Comparison of ENCODE assay signal across 1 cellular context in the genomic region with DNA sequence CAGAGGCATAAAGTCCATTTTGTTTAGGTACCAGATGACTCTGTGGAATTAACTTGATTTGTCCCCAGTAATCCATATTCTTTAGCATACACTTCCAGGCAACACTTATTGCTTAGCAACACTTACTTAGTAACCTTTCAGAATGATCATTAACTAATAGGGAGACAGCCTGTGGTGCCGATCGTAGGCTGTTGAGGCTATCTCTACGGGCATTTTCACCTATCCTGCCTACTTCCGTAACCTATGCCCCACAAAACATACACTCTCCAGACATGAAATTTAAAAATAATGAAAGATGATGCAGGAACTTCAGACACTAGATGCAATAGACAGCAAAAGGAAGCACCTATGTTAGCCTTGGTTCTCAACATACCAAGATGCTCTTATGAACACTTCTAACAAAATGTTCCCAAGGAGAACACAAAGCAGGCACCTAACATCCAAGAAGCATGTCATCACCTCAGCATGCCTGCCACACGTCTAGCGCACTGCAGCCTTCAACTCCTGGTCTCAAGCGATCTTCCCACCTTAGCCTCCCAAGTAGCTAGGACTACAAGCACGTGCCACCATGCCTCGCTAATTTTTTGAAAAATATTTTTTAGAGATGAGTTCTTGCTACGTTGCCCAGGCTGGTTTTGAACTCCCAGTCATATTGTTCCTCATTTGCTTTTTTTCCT.
TF ChIP-seq lines count a peak whose summit lies in the region.

No MANE protein-coding gene starts in this region.

TF ChIP-seq in HepG2, 621 proteins besides CTCF, POLR2A, EP300 and RAD21 (continued from another document and continues in another):
- TF ChIP-seq GPBP1L1 (CRISPR knock-in tag; IDR thresholded peaks at IDR 0.05) = no peak
- no peak for TF ChIP-seq ZFP36 (IDR thresholded peaks at IDR 0.05; ENCODE audit: borderline replicate concordance, low read depth, low read length, partially characterized antibody)
- TF ChIP-seq TFAP4 (IDR thresholded peaks at IDR 0.05; ENCODE audit: borderline replicate concordance, low read depth) = no peak
- TF ChIP-seq USF2 (IDR thresholded peaks at IDR 0.05; ENCODE audit: low read depth, low read length) = no peak
- TF ChIP-seq USF2 (CRISPR knock-in tag; IDR thresholded peaks at IDR 0.05; ENCODE audit: borderline replicate concordance) = no peak
- peak; percentile 54 for TF ChIP-seq POLR2G (IDR thresholded peaks at IDR 0.05; ENCODE audit: low read depth, low read length)
- TF ChIP-seq HDAC6 (IDR thresholded peaks at IDR 0.05; ENCODE audit: low read depth, low read length) = no peak
- peak; percentile 38 for TF ChIP-seq POLR2AphosphoS5 (IDR thresholded peaks at IDR 0.05; ENCODE audit: low read depth, low read length)
- peak; percentile 87 for TF ChIP-seq ZC3H4 (CRISPR knock-in tag; IDR thresholded peaks at IDR 0.05; ENCODE audit: borderline replicate concordance)
- no peak for TF ChIP-seq ZNF367 (CRISPR knock-in tag; IDR thresholded peaks at IDR 0.05; ENCODE audit: borderline replicate concordance)
- peak; percentile 82 for TF ChIP-seq ZBTB33 (CRISPR knock-in tag; IDR thresholded peaks at IDR 0.05)
- TF ChIP-seq IKZF1 (IDR thresholded peaks at IDR 0.05) = no peak
- TF ChIP-seq PAF1 (CRISPR knock-in tag; IDR thresholded peaks at IDR 0.05) = peak; percentile 88
- TF ChIP-seq ZNF431 (CRISPR knock-in tag; IDR thresholded peaks at IDR 0.05; ENCODE audit: borderline replicate concordance, low read depth) = 0 out of 2 replicates have a peak, but pooled peaks have one; percentile 55
- no peak for TF ChIP-seq BCLAF1 (IDR thresholded peaks at IDR 0.05)
- no peak for TF ChIP-seq ZHX2 (IDR thresholded peaks at IDR 0.05; ENCODE audit: low read depth)
- no peak for TF ChIP-seq ZHX2 (CRISPR knock-in tag; IDR thresholded peaks at IDR 0.05; ENCODE audit: borderline replicate concordance)
- peak; percentile 8 for TF ChIP-seq PRPF4 (IDR thresholded peaks at IDR 0.05; ENCODE audit: low read depth, low read length, poor library complexity, severe bottlenecking)
- TF ChIP-seq ZFYVE20 (CRISPR knock-in tag; IDR thresholded peaks at IDR 0.05; ENCODE audit: borderline replicate concordance, low read depth) = no peak
- TF ChIP-seq, protein P1, sequence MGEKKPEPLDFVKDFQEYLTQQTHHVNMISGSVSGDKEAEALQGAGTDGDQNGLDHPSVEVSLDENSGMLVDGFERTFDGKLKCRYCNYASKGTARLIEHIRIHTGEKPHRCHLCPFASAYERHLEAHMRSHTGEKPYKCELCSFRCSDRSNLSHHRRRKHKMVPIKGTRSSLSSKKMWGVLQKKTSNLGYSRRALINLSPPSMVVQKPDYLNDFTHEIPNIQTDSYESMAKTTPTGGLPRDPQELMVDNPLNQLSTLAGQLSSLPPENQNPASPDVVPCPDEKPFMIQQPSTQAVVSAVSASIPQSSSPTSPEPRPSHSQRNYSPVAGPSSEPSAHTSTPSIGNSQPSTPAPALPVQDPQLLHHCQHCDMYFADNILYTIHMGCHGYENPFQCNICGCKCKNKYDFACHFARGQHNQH (CRISPR knock-in tag; IDR thresholded peaks at IDR 0.05) = 0 out of 2 replicates have a peak, but pooled peaks have one; percentile 12
- peak; percentile 49 for TF ChIP-seq AGO2 (optimal IDR thresholded peaks at IDR 0.05; ENCODE audit: low read depth, low read length)
- TF ChIP-seq RBFOX2 (IDR thresholded peaks at IDR 0.05; ENCODE audit: low read depth, low read length) = peak; percentile 38; the same call in 1 of the 2 replicates
- TF ChIP-seq FUBP1 (CRISPR knock-in tag; IDR thresholded peaks at IDR 0.05; ENCODE audit: borderline replicate concordance) = 0 out of 2 replicates have a peak, but pooled peaks have one; percentile 84
- no peak for TF ChIP-seq NR2C2 (CRISPR knock-in tag; IDR thresholded peaks at IDR 0.05; ENCODE audit: borderline replicate concordance)
- no peak for TF ChIP-seq ZNF329 (CRISPR knock-in tag; IDR thresholded peaks at IDR 0.05; ENCODE audit: low read depth)
- TF ChIP-seq GABPB1 (CRISPR knock-in tag; IDR thresholded peaks at IDR 0.05) = no peak
- no peak for TF ChIP-seq HINFP (CRISPR knock-in tag; IDR thresholded peaks at IDR 0.05; ENCODE audit: low read depth)
- TF ChIP-seq NCOA1 (CRISPR knock-in tag; IDR thresholded peaks at IDR 0.05) = 0 out of 2 replicates have a peak, but pooled peaks have one; percentile 62
- 0 out of 2 replicates have a peak, but pooled peaks have one; percentile 33 for TF ChIP-seq TARDBP (CRISPR knock-in tag; IDR thresholded peaks at IDR 0.05)
- 0 out of 2 replicates have a peak, but pooled peaks have one; percentile 15 for TF ChIP-seq GATA4 (IDR thresholded peaks at IDR 0.05; ENCODE audit: borderline replicate concordance, low read depth)
- peak; percentile 47; the same call in 1 of the 2 replicates for TF ChIP-seq ZBTB38 (CRISPR knock-in tag; IDR thresholded peaks at IDR 0.05)
